10 cellular contexts compared by ENCODE assay signal in genomic region chr7:26196305-26196704, GRCh38. TPM values are rescaled to one million over a fixed set of nuclear protein-coding genes. Genes with fewer than 3 reads are reported as not detected.
DNase-seq lines count a peak whose midpoint lies in the region; TF ChIP-seq lines count a peak whose summit lies in the region.
"Had no signal": no experiment of that assay in that cellular context is flagged by ENCODE, and none has a peak within 500 bp of the region (broad histone marks: within the 10 kb centered on the region; RNA-seq: fewer than 3 reads in every experiment).

No MANE protein-coding gene starts in this region.

- TF ChIP-seq POLR2A in lower leg skin (IDR thresholded peaks at IDR 0.05), result no peak

- H3K4me2 ChIP-seq in SU-DHL-6 (ENCODE audit: low read depth, low read length, poor library complexity, severe bottlenecking), result peak overlapping the region; percentile 75
- peak overlapping the region; percentile 96 for H3K4me2 ChIP-seq in smooth muscle cell

- H3K4me1 Mint-ChIP-seq in activated CD4-positive, alpha-beta T cell treated with anti-CD3 and anti-CD28 coated beads, Interleukin-2, amount 10 ng/mL, durations not matched to agents 24 days and 14 days, result peaks cover 64% of the 10 kb centered on the region

- TF ChIP-seq CTCF in SU-DHL-6 (IDR thresholded peaks at IDR 0.05; ENCODE audit: insufficient read depth, low read length, poor library complexity, severe bottlenecking), result no peak
- TF ChIP-seq CTCF in fibroblast of pulmonary artery (IDR thresholded peaks at IDR 0.05; ENCODE audit: low read length, missing control alignments), result no peak
- no peak for TF ChIP-seq CTCF in smooth muscle cell (IDR thresholded peaks at IDR 0.05; ENCODE audit: borderline replicate concordance, insufficient read depth, poor library complexity, severe bottlenecking)
- no peak for TF ChIP-seq CTCF in lower leg skin (IDR thresholded peaks at IDR 0.05)

- H2AFZ ChIP-seq in SU-DHL-6 (ENCODE audit: low read depth, low read length, severe bottlenecking) (no peak overlapping the region), smooth muscle cell (ENCODE audit: low read depth) (no peak overlapping the region)

- peaks cover 90% of the 10 kb centered on the region for H3F3A ChIP-seq in SU-DHL-6 (ENCODE audit: insufficient read depth)
- peaks cover 50% of the 10 kb centered on the region for H3F3A ChIP-seq in smooth muscle cell (ENCODE audit: low read depth)

- H3K9me3 ChIP-seq in SU-DHL-6 (ENCODE audit: insufficient read depth, low read length), result no peaks in the 10 kb centered on the region
- no peaks in the 10 kb centered on the region for H3K9me3 ChIP-seq in smooth muscle cell (replicated peaks; ENCODE audit: low read depth)

- H3K27ac ChIP-seq in SU-DHL-6 (ENCODE audit: low read depth, low read length) (no peak overlapping the region), smooth muscle cell (ENCODE audit: low read depth) (peak overlapping the region; percentile 93)

- H3K9me2 ChIP-seq in SU-DHL-6 (replicated peaks; ENCODE audit: insufficient read depth, low read length), result no peaks in the 10 kb centered on the region

- H3K4me3 ChIP-seq in SU-DHL-6 (ENCODE audit: insufficient read depth, low read length, poor library complexity, severe bottlenecking) (no peak overlapping the region), fibroblast of pulmonary artery (replicated peaks; ENCODE audit: low read depth, low read length) (peak overlapping the region; percentile 1), smooth muscle cell (peak overlapping the region; percentile 97), lower leg skin (ENCODE audit: low read depth, poor library complexity, severe bottlenecking) (no peak overlapping the region)

- H4K20me1 ChIP-seq in SU-DHL-6 (ENCODE audit: low read depth, low read length) (peaks cover 81% of the 10 kb centered on the region), smooth muscle cell (ENCODE audit: low read depth) (peaks cover 92% of the 10 kb centered on the region)

- H3K79me2 ChIP-seq in SU-DHL-6 (ENCODE audit: insufficient read depth, low read length), result peaks cover 83% of the 10 kb centered on the region
- H3K79me2 ChIP-seq in smooth muscle cell (ENCODE audit: low read depth), result peaks cover 90% of the 10 kb centered on the region

- H3K36me3 ChIP-seq in SU-DHL-6 (ENCODE audit: low read length), result peaks cover 85% of the 10 kb centered on the region
- peaks cover 47% of the 10 kb centered on the region for H3K36me3 ChIP-seq in smooth muscle cell (ENCODE audit: low read depth)

- peak overlapping the region; percentile 92 for H3K27ac Mint-ChIP-seq in activated CD4-positive, alpha-beta T cell treated with anti-CD3 and anti-CD28 coated beads, Interleukin-2, amount 10 ng/mL, durations not matched to agents 24 days and 14 days

- H3K4me3 Mint-ChIP-seq in activated CD4-positive, alpha-beta T cell treated with anti-CD3 and anti-CD28 coated beads, Interleukin-2, amount 10 ng/mL, durations not matched to agents 24 days and 14 days, result peak overlapping the region; percentile 100

- H3K27me3 ChIP-seq in SU-DHL-6 (ENCODE audit: low read length) (no peaks in the 10 kb centered on the region), smooth muscle cell (ENCODE audit: low read depth) (no peaks in the 10 kb centered on the region)

- intact Hi-C loops in activated CD4-positive, alpha-beta T cell treated with anti-CD3 and anti-CD28 coated beads, Interleukin-2, amount 10 ng/mL, durations not matched to agents 24 days and 14 days (cut with micrococcal nuclease), result no loop called here
- intact Hi-C loops in lower leg skin (cut with DNase I; ENCODE audit: low total_unique reads), result loop anchor here (2.0 kb wide), 1 partner anchor 100 kb away; no protein-coding TSS in a partner anchor

- DNase-seq in activated CD4-positive, alpha-beta T cell treated with anti-CD3 and anti-CD28 coated beads, Interleukin-2, amount 10 ng/mL, durations not matched to agents 24 days and 14 days, result no peak
- DNase-seq in activated CD4-positive, alpha-beta T cell treated with anti-CD3 and anti-CD28 coated beads for 1 hour, result no peak
- DNase-seq in fibroblast of pulmonary artery (ENCODE audit: low read depth) (no peak), smooth muscle cell (lab: John Stamatoyannopoulos, UW; ENCODE audit: unreplicated experiment) (no peak), NCI-H1092 treated with DMSO at 0.1 percent for 48 hours (lab: John Stamatoyannopoulos, UW) (no peak), globus pallidus (ENCODE audit: low spot score) (no peak), lower leg skin (ENCODE audit: low spot score in 2 of 2) (no peak)
- DNase-seq: cortex of kidney, NCI-H2081 treated with DMSO at 0.1 percent for 48 hours had no signal

- WGBS in smooth muscle cell (ENCODE audit: low lambda C conversion rate), result 86% methylated on average over 4 of the region's 4 CpGs
- 32 to 39% methylated on average over 4 of the region's 4 CpGs for WGBS in lower leg skin, 2 donors

- peaks cover 7% of the 10 kb centered on the region for H3K27me3 Mint-ChIP-seq in activated CD4-positive, alpha-beta T cell treated with anti-CD3 and anti-CD28 coated beads, Interleukin-2, amount 10 ng/mL, durations not matched to agents 24 days and 14 days

- peaks cover 43% of the 10 kb centered on the region for H3K4me1 ChIP-seq in smooth muscle cell (ENCODE audit: low read depth)

- H3K9me3 Mint-ChIP-seq in activated CD4-positive, alpha-beta T cell treated with anti-CD3 and anti-CD28 coated beads, Interleukin-2, amount 10 ng/mL, durations not matched to agents 24 days and 14 days, result no peaks in the 10 kb centered on the region

- peaks cover 90% of the 10 kb centered on the region for H3K36me3 Mint-ChIP-seq in activated CD4-positive, alpha-beta T cell treated with anti-CD3 and anti-CD28 coated beads, Interleukin-2, amount 10 ng/mL, durations not matched to agents 24 days and 14 days (ENCODE audit: low read depth)

- no peak overlapping the region for H3K9ac ChIP-seq in SU-DHL-6 (ENCODE audit: low read length)
- H3K9ac ChIP-seq in smooth muscle cell (ENCODE audit: low read depth), result no peak overlapping the region

RNA-seq across cellular contexts. Expression of gene HNRNPA2B1, which starts 4.2 kb away (rescaled TPM):
- 862 and 873 TPM in 2 replicates for total RNA-seq in activated CD4-positive, alpha-beta T cell treated with anti-CD3 and anti-CD28 coated beads, Interleukin-2, amount 10 ng/mL, durations not matched to agents 24 days and 14 days
- total RNA-seq in smooth muscle cell (158 and 173 TPM in 2 replicates), lower leg skin (100 to 1,000 TPM in 2 of 4 donors, 10 to 100 TPM in 2; 78.1 to 133 (median 99.4) TPM)
- 393 and 438 TPM in 2 replicates for polyA plus RNA-seq in smooth muscle cell

RNA-seq across cellular contexts. Expression of gene CBX3, which starts 5.2 kb away (rescaled TPM):
- total RNA-seq in activated CD4-positive, alpha-beta T cell treated with anti-CD3 and anti-CD28 coated beads, Interleukin-2, amount 10 ng/mL, durations not matched to agents 24 days and 14 days, result 307 and 313 TPM in 2 replicates
- 156 and 181 TPM in 2 replicates for total RNA-seq in smooth muscle cell
- polyA plus RNA-seq in smooth muscle cell, result 118 and 119 TPM in 2 replicates
- total RNA-seq in lower leg skin, result 10 to 100 TPM; 43.1 to 60.5 (median 51.9) TPM

RNA-seq across cellular contexts. Expression of gene NFE2L3, which starts 44.3 kb away (rescaled TPM):
- 67.8 and 68.7 TPM in 2 replicates for total RNA-seq in activated CD4-positive, alpha-beta T cell treated with anti-CD3 and anti-CD28 coated beads, Interleukin-2, amount 10 ng/mL, durations not matched to agents 24 days and 14 days
- total RNA-seq in smooth muscle cell (5.5 and 5.6 TPM in 2 replicates), lower leg skin (10 to 100 TPM; 37.9 to 59.1 (median 45.0) TPM)
- polyA plus RNA-seq in smooth muscle cell, result 2.4 and 6.2 TPM in 2 replicates

Comparison
In these comparisons a context has a peak if more than half of its experiments do, and no peak if none do; other contexts are left out.
1. H3K4me3 ChIP-seq: peak in fibroblast of pulmonary artery (single experiment) and smooth muscle cell (single experiment); none in SU-DHL-6 (single experiment) and lower leg skin (single experiment).